ENCODE assay signal across 9 cellular contexts in the genomic region with DNA sequence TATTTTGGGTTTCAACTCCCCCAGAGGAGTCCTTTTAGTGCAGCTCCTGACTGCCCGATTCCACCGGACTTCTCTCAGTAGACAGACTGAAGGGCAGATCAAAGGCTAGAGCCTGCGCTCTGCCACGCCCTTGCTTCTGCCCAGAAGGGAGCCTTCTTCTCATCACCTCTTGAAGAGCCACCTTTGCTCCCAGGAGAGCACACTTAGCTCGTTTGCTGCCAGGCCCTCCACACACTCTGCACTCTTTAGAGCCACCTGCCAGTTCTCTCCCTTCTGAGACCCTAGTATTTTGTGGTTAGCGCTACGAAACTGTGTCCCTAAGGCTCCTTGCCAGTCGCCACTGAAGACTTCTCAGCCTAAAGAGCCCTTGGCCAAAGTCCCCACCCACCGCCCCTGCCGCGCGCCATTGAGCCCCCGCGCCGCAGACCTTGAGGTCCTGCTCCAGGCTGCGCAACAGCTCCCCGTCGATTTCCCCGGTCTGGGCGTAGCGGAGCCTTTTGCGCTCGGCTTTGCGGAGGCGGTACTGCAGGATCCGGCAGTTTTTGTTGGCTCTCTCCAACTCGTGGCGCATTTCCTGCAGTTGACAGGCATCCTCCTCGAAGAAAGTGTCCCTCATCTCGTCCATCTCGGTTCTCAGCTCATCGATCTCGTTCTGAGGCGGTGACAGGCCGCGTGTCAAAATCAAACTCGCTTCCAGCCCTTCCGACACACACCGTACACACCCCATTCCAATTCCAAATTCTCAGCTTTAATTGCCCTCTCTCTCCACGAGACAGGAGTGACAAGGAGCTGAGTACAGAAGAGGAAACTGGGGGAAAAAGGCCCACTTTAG. TPM values are rescaled to one million over a fixed set of nuclear protein-coding genes. Genes with fewer than 3 reads are reported as not detected.
DNase-seq lines count a peak whose midpoint lies in the region; ATAC-seq, FAIRE-seq and TF ChIP-seq lines count a peak whose summit lies in the region.
"Had no signal": no experiment of that assay in that cellular context is flagged by ENCODE, and none has a peak within 500 bp of the region (broad histone marks: within the 10 kb centered on the region; RNA-seq: fewer than 3 reads in every experiment).

No MANE protein-coding gene starts in this region.

- no peaks in the 10 kb centered on the region for H3K36me3 Mint-ChIP-seq in osteocyte (ENCODE audit: unreplicated experiment)

- peak overlapping the region; percentile 74 for H3K4me3 Mint-ChIP-seq in osteocyte (ENCODE audit: unreplicated experiment)

- POLR2A ChIA-PET in AG04450 (lab: Yijun Ruan, JAX), result interaction anchor here (1.0 to 1.6 kb wide), 3 partner anchors 25 to 149 kb away, joined by 5 to 7 read pairs (median 6); no protein-coding TSS in a partner anchor

- H3K27me3 Mint-ChIP-seq in osteocyte (ENCODE audit: unreplicated experiment), result peaks cover 41% of the 10 kb centered on the region

- H3K27ac Mint-ChIP-seq in osteocyte (ENCODE audit: unreplicated experiment), result no peak overlapping the region

- H3K9me3 ChIP-seq in AG04450 (ENCODE audit: control insufficient read depth, insufficient read depth, low read length), result no peaks in the 10 kb centered on the region; the same call in 1 of the 2 replicates

- FAIRE-seq in frontal cortex (lab: Jason Lieb, UNC), result no peak
- FAIRE-seq: colon had no signal

- no peak for ATAC-seq in GM21825 (IDR thresholded peaks at IDR 0.05; ENCODE audit: unreplicated experiment)

- H3K4me1 Mint-ChIP-seq in osteocyte (ENCODE audit: unreplicated experiment), result peaks cover 23% of the 10 kb centered on the region

- CTCF ChIA-PET in AG04450 (lab: Charles Lee), result interaction anchor here (0.6 to 4.3 kb wide), 22 partner anchors 7 to 284 kb away, joined by 3 to 56 read pairs (median 20); a partner anchor contains a TSS

- H3K27ac ChIP-seq in AG04450 (ENCODE audit: low read depth, low read length), result peak overlapping the region; percentile 23

- H3K9me3 Mint-ChIP-seq in osteocyte (ENCODE audit: unreplicated experiment), result no peaks in the 10 kb centered on the region

- no peak for DNase-seq in AG04450 (ENCODE audit: low read depth, low spot score)
- no peak for DNase-seq in Jurkat, Clone E6-1 (ENCODE audit: low read depth, low spot score)
- peak; percentile 13 for DNase-seq in activated gamma-delta T cell (lab: John Stamatoyannopoulos, UW)
- DNase-seq in frontal cortex (ENCODE audit: low spot score in 2 of 2), result peak; percentile 36 to 40
- no peak for DNase-seq in osteocyte (ENCODE audit: extremely low spot score, unreplicated experiment)
- DNase-seq in NCI-H1694 (lab: John Stamatoyannopoulos, UW), result no peak
- no peak for DNase-seq in HPDE6-E6E7 (ENCODE audit: extremely low spot score)

- H3K27me3 ChIP-seq in AG04450 (ENCODE audit: control insufficient read depth, insufficient read depth, low read length), result no peaks in the 10 kb centered on the region

- no peak for TF ChIP-seq CTCF in AG04450 (IDR thresholded peaks at IDR 0.05; ENCODE audit: low read depth, low read length)
- no peak for TF ChIP-seq CTCF in osteocyte (IDR thresholded peaks at IDR 0.05)

- H3K4me3 ChIP-seq in AG04450 (ENCODE audit: low read depth, low read length), result peak overlapping the region; percentile 71
- peak overlapping the region; percentile 70 for H3K4me3 ChIP-seq in Jurkat, Clone E6-1 (ENCODE audit: low read length)

RNA-seq across cellular contexts. Expression of a gene that starts 55.4 kb away (rescaled TPM):
- polyA plus RNA-seq in AG04450 (2011; rRNA removed), result 4.7 and 6.3 TPM in 2 replicates
- 1.8 and 2.4 TPM in 2 replicates for polyA minus RNA-seq in AG04450 (2011; rRNA and poly(A)+ RNA removed)
- polyA plus RNA-seq in Jurkat, Clone E6-1 (2012; ENCODE audit: insufficient read depth, insufficient read length), result 2.4 TPM
- total RNA-seq in frontal cortex, result 107 TPM
- 0.27 TPM in 1 of 2 replicates, not detected in the other for total RNA-seq in osteocyte

Comparison
In these comparisons a context has a peak if more than half of its experiments do, and no peak if none do; other contexts are left out.
1. DNase-seq: peak in activated gamma-delta T cell (single experiment) and frontal cortex (2 of 2); none in AG04450 (single experiment), Jurkat, Clone E6-1 (single experiment), osteocyte (single experiment), NCI-H1694 (single experiment) and HPDE6-E6E7 (single experiment).
2. RNA of a gene that starts 55.4 kb away (total RNA-seq): 107 TPM in frontal cortex (single experiment); 0.27 TPM in osteocyte; every median in the first group is over 10 times any median in the second.